Comparison of ENCODE assay signal across 9 cellular contexts in the genomic region with DNA sequence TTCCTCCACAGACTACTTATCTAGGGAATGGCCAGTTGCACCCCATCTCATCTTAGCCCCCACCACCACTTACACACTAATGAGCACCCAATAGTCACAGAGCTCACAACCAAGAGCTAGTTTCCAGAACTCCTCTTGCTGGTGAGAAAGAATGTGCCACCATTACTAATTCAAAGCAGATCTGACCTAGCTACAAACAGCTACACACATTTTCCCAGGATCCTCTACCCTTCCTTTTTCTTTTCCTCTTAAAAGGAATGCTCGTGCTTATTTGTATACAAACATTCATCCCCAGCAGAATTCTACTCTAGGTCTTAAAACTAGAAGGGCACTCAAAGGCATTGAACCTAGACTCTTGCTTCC.
DNase-seq lines count a peak whose midpoint lies in the region; ATAC-seq and TF ChIP-seq lines count a peak whose summit lies in the region.
"Had no signal": no experiment of that assay in that cellular context is flagged by ENCODE, and none has a peak within 500 bp of the region (broad histone marks: within the 10 kb centered on the region; RNA-seq: fewer than 3 reads in every experiment).

No MANE protein-coding gene starts in this region.

- DNase-seq in M059J (ENCODE audit: low read depth), result peak; percentile 37
- no peak for DNase-seq in body of pancreas
- DNase-seq in left lung, result no peak
- no peak for DNase-seq in thyroid gland
- DNase-seq in ecto neural progenitor cell (ENCODE audit: low spot score), result no peak
- no peak for DNase-seq in retina
- DNase-seq: activated CD4-positive, alpha-beta T cell treated with anti-CD3 and anti-CD28 coated beads, Interleukin-2, amount 50 U/mL, for 4 hours had no signal

- no peak for TF ChIP-seq CTCF in body of pancreas (IDR thresholded peaks at IDR 0.05)
- TF ChIP-seq CTCF in left lung (IDR thresholded peaks at IDR 0.05), result no peak
- TF ChIP-seq CTCF in thyroid gland (IDR thresholded peaks at IDR 0.05), result no peak

- whole genome bisulfite sequencing in body of pancreas, 2 donors, result 18 to 32% methylated on average over 1 of the region's 1 CpG
- 77 to 88% methylated on average over 1 of the region's 1 CpG for WGBS in thyroid gland, 2 donors

- peaks cover 57% of the 10 kb centered on the region for H3K4me1 ChIP-seq in body of pancreas
- H3K4me1 ChIP-seq in left lung, result peaks cover 5 to 25% of the 10 kb centered on the region in 2 donors
- H3K4me1 ChIP-seq in thyroid gland, result peaks cover 8 to 26% of the 10 kb centered on the region in 2 donors

- intact Hi-C loops in body of pancreas (cut with DNase I) (no loop called here), left lung (cut with DNase I) (no loop called here), thyroid gland (cut with DNase I) (no loop called here)

- TF ChIP-seq POLR2A in body of pancreas (IDR thresholded peaks at IDR 0.05) (no peak), thyroid gland (IDR thresholded peaks at IDR 0.05) (no peak)

- H3K27me3 ChIP-seq in body of pancreas, result no peaks in the 10 kb centered on the region
- no peaks in the 10 kb centered on the region for H3K27me3 ChIP-seq in left lung
- H3K27me3 ChIP-seq in thyroid gland, result no peaks in the 10 kb centered on the region

- H3K27ac ChIP-seq in body of pancreas (peak overlapping the region; percentile 78 to 97 (median 90)), left lung (peak overlapping the region; percentile 57 to 74), thyroid gland (peak overlapping the region; percentile 50 to 58 (median 52))

- no peaks in the 10 kb centered on the region for H3K36me3 ChIP-seq in body of pancreas (replicated peaks in 1 of 2; ENCODE audit: insufficient read depth in 1 of 2, low read depth in 2 of 2)
- no peaks in the 10 kb centered on the region for H3K36me3 ChIP-seq in left lung
- H3K36me3 ChIP-seq in thyroid gland, result no peaks in the 10 kb centered on the region

- no peak overlapping the region for H3K4me3 ChIP-seq in body of pancreas
- H3K4me3 ChIP-seq in left lung, result no peak overlapping the region
- H3K4me3 ChIP-seq in thyroid gland (replicated peaks in 1 of 3), result no peak overlapping the region

- ATAC-seq in body of pancreas, result peak; percentile 22
- peak; percentile 24 for ATAC-seq in left lung
- no peak for ATAC-seq in HG02642 (IDR thresholded peaks at IDR 0.05; ENCODE audit: poor library complexity, unreplicated experiment)
- no peak for ATAC-seq in HG02759 (IDR thresholded peaks at IDR 0.05; ENCODE audit: unreplicated experiment)

- H3K9me3 ChIP-seq in body of pancreas, result no peaks in the 10 kb centered on the region
- H3K9me3 ChIP-seq in left lung, result no peaks in the 10 kb centered on the region
- no peaks in the 10 kb centered on the region for H3K9me3 ChIP-seq in thyroid gland

Comparison
In these comparisons a context has a peak if more than half of its experiments do, and no peak if none do; other contexts are left out.
1. ATAC-seq: peak in body of pancreas (single experiment) and left lung (single experiment); none in HG02642 (single experiment) and HG02759 (single experiment).
2. Peak in every context shown above with its lines, with median percentiles within 50 percentile points of each other: H3K27ac ChIP-seq.